In the genomic region with DNA sequence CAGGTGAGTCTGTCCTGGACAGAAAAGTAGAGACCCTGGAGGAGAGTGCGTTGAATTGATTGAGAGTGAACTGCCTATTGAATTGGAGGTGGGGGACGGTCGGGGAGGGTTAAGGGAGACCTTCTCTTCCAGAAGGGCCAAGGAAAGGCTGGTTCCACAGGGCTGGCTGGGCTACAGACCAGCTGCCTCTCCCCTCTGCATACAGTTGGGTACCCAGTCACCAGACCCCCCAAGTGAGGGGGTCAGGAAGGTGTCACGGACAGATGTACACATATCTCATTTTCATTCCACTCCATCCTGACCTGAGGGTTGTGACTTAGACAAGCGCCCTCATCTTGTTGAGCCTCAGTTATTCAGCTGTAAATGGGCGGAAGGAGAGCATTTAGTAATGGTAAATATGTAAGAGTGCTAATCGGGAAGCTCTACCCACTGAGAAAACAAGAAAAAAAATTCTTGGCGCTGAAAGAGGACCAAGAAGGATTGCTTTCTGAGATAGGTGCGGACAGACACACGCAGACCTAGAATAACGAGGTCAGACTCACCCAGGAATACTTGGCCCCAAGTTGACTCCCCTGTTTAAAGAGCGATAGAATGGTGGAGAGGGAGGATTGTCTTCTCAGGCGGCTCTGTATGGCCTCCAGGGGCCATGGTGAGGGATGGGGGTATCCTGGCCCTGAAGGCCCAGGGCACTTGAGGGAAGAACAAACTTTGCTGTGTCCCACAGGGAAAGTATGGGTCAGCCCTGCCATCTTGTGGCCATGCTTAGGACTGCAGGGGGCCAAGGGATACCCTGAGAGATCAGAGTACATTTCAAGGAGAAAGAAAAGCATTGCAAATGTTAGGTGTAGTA, we compare ENCODE assay signal across 8 cellular contexts. TPM values are rescaled to one million over a fixed set of nuclear protein-coding genes. Genes with fewer than 3 reads are reported as not detected.
DNase-seq lines count a peak whose midpoint lies in the region; ATAC-seq and TF ChIP-seq lines count a peak whose summit lies in the region.

No MANE protein-coding gene starts in this region.

- no peaks in the 10 kb centered on the region for H3K36me3 ChIP-seq in MG63

- TF ChIP-seq CTCF in AG04450 (IDR thresholded peaks at IDR 0.05; ENCODE audit: low read depth, low read length), result peak; percentile 97
- TF ChIP-seq CTCF in GM13976 (IDR thresholded peaks at IDR 0.05; ENCODE audit: borderline replicate concordance, control extremely low read depth, extremely low read depth, insufficient read depth, missing control alignments), result peak; percentile 87
- TF ChIP-seq CTCF in fibroblast of villous mesenchyme (IDR thresholded peaks at IDR 0.05; ENCODE audit: insufficient read depth, low read depth, low read length), result peak; percentile 98

- POLR2A ChIA-PET in AG04450 (lab: Yijun Ruan, JAX), result no interaction called here

- CTCF ChIA-PET in AG04450 (lab: Charles Lee), result interaction anchor here (1.0 to 7.5 kb wide), 22 partner anchors 8 to 473 kb away, joined by 3 to 93 read pairs (median 4); no protein-coding TSS in a partner anchor

- no peak overlapping the region for H3K27ac ChIP-seq in AG04450 (ENCODE audit: low read depth, low read length)

- in situ Hi-C loops in GM13976 (cut with MboI; ENCODE audit: low sequenced_read_pairs, unreplicated experiment), result loop anchor here (10.0 kb wide), 1 partner anchor 135 kb away; no protein-coding TSS in a partner anchor

- H3K4me3 ChIP-seq in AG04450 (ENCODE audit: low read depth, low read length) (no peak overlapping the region), MG63 (no peak overlapping the region), fibroblast of villous mesenchyme (ENCODE audit: low read depth, low read length) (no peak overlapping the region)

- peak; percentile 15 for DNase-seq in AG04450 (ENCODE audit: low read depth, low spot score)
- DNase-seq in GM13976 (ENCODE audit: low spot score), result peak; percentile 71
- DNase-seq in MG63, result peak; percentile 53
- peak; percentile 45 to 66 for DNase-seq in activated CD4-positive, alpha-beta T cell treated with anti-CD3 and anti-CD28 coated beads, Interleukin-2, amount 50 U/mL, for 48 hours
- peak; percentile 56 for DNase-seq in fibroblast of villous mesenchyme (ENCODE audit: low read depth)
- peak in 38 of 56 donors; percentile 8 to 71 (median 37) for DNase-seq in nucleus accumbens (lab: John Stamatoyannopoulos, UW)

- peaks cover 12% of the 10 kb centered on the region for H3K27me3 ChIP-seq in AG04450 (ENCODE audit: control insufficient read depth, insufficient read depth, low read length)
- H3K27me3 ChIP-seq in MG63, result no peaks in the 10 kb centered on the region

- ATAC-seq in HG02610 (IDR thresholded peaks at IDR 0.05; ENCODE audit: unreplicated experiment), result peak; percentile 95
- no peak for ATAC-seq in HG03135 (IDR thresholded peaks at IDR 0.05; ENCODE audit: unreplicated experiment)

- H3K9me3 ChIP-seq in AG04450 (ENCODE audit: control insufficient read depth, insufficient read depth, low read length), result peaks cover 3% of the 10 kb centered on the region; the same call in 1 of the 2 replicates
- no peaks in the 10 kb centered on the region for H3K9me3 ChIP-seq in MG63

RNA-seq across cellular contexts. Expression of gene MBL2, which starts 7.2 kb away (rescaled TPM):
- polyA plus RNA-seq in AG04450 (2011; rRNA removed), result not detected in 2 replicates
- polyA minus RNA-seq in AG04450 (2011; rRNA and poly(A)+ RNA removed), result not detected in 2 replicates
- total RNA-seq in MG63 (2014; rRNA removed; shearing (Covaris generic); ENCODE audit: low replicate concordance), result not detected in 2 replicates
- total RNA-seq in fibroblast of villous mesenchyme, result not detected in 2 replicates

Comparison
In these comparisons a context has a peak if more than half of its experiments do, and no peak if none do; other contexts are left out.
1. DNase-seq: peak in every context shown above with its lines; median percentile 71 in GM13976; 56 in fibroblast of villous mesenchyme; 56 in activated CD4-positive, alpha-beta T cell treated with anti-CD3 and anti-CD28 coated beads, Interleukin-2, amount 50 U/mL, for 48 hours; 53 in MG63; 37 in nucleus accumbens; 15 in AG04450.